Comparison of ENCODE assay signal across 8 cellular contexts in genomic region chr4:133154725-133155124, GRCh38. TPM values are rescaled to one million over a fixed set of nuclear protein-coding genes. Genes with fewer than 3 reads are reported as not detected.
DNase-seq lines count a peak whose midpoint lies in the region; ATAC-seq, FAIRE-seq and TF ChIP-seq lines count a peak whose summit lies in the region.

No MANE protein-coding gene starts in this region.

- H3K36me3 Mint-ChIP-seq in CD4-positive, alpha-beta T cell (ENCODE audit: low read depth): no peaks in the 10 kb centered on the region

- H3K9me3 ChIP-seq in CD4-positive, alpha-beta T cell (ENCODE audit: control insufficient read depth, low read length): no peaks in the 10 kb centered on the region

- TF ChIP-seq RAD21 in Ishikawa (IDR thresholded peaks at IDR 0.05; ENCODE audit: low read depth): peak; percentile 60

- no peak for TF ChIP-seq CTCF in CD4-positive, alpha-beta T cell (IDR thresholded peaks at IDR 0.05)

- ATAC-seq in HG02610 (IDR thresholded peaks at IDR 0.05; ENCODE audit: unreplicated experiment): no peak
- ATAC-seq in CD4-positive, alpha-beta T cell (ENCODE audit: poor library complexity): no peak

- H3K4me1 Mint-ChIP-seq in CD4-positive, alpha-beta T cell (ENCODE audit: low read depth): peaks cover 6% of the 10 kb centered on the region

- no peaks in the 10 kb centered on the region for H3K9me3 Mint-ChIP-seq in CD4-positive, alpha-beta T cell

- H3K27me3 ChIP-seq in CD4-positive, alpha-beta T cell (ENCODE audit: control insufficient read depth, insufficient read depth, low read length): peaks cover 39% of the 10 kb centered on the region

- H3K4me3 Mint-ChIP-seq in CD4-positive, alpha-beta T cell: no peak overlapping the region

- TF ChIP-seq EP300 in Ishikawa (IDR thresholded peaks at IDR 0.05; ENCODE audit: borderline replicate concordance): no peak

- DNase-seq in EH (ENCODE audit: low read depth) (peak; percentile 57), astrocyte of the hippocampus (ENCODE audit: low read depth, low spot score) (peak; percentile 74), midbrain (lab: John Stamatoyannopoulos, UW) (peak; percentile 64), NCI-H2227 treated with DMSO at 0.1 percent for 48 hours (lab: John Stamatoyannopoulos, UW) (no peak), HTR-8/SVneo (ENCODE audit: insufficient read length, low spot score) (no peak)
- no peak for DNase-seq in CD4-positive, alpha-beta T cell

- POLR2A ChIA-PET in CD4-positive, alpha-beta T cell (lab: Charles Lee): no interaction called here

- intact Hi-C loops in CD4-positive, alpha-beta T cell (cut with DNase I, micrococcal nuclease): no loop called here

- no peak overlapping the region for H3K27ac ChIP-seq in CD4-positive, alpha-beta T cell (ENCODE audit: low read depth, low read length)

- FAIRE-seq in HTR-8/SVneo (lab: Jason Lieb, UNC): no peak

- H3K27ac Mint-ChIP-seq in CD4-positive, alpha-beta T cell: no peak overlapping the region

- H3K27me3 Mint-ChIP-seq in CD4-positive, alpha-beta T cell: peaks cover 49% of the 10 kb centered on the region

- CTCF ChIA-PET in CD4-positive, alpha-beta T cell (lab: Charles Lee): no interaction called here

TF ChIP-seq in Ishikawa, 13 proteins besides CTCF, POLR2A, EP300 and RAD21:
- TF ChIP-seq REST (IDR thresholded peaks at IDR 0.05; ENCODE audit: low read depth): no peak
- 0 out of 2 replicates have a peak, but pooled peaks have one; percentile 14 for TF ChIP-seq TEAD4 (IDR thresholded peaks at IDR 0.05)
TF ChIP-seq in Ishikawa: peak in this region for 1.

RNA-seq across cellular contexts. Expression of gene PCDH10, which starts 5.6 kb away (rescaled TPM):
- total RNA-seq in CD4-positive, alpha-beta T cell: not detected

Comparison
In these comparisons a context has a peak if more than half of its experiments do, and no peak if none do; other contexts are left out.
1. DNase-seq: peak in EH (single experiment), astrocyte of the hippocampus (single experiment) and midbrain (single experiment); none in NCI-H2227 treated with DMSO at 0.1 percent for 48 hours (single experiment), HTR-8/SVneo (single experiment) and CD4-positive, alpha-beta T cell (0 of 10).